ENCODE assay signal across 17 cellular contexts in the genomic region with DNA sequence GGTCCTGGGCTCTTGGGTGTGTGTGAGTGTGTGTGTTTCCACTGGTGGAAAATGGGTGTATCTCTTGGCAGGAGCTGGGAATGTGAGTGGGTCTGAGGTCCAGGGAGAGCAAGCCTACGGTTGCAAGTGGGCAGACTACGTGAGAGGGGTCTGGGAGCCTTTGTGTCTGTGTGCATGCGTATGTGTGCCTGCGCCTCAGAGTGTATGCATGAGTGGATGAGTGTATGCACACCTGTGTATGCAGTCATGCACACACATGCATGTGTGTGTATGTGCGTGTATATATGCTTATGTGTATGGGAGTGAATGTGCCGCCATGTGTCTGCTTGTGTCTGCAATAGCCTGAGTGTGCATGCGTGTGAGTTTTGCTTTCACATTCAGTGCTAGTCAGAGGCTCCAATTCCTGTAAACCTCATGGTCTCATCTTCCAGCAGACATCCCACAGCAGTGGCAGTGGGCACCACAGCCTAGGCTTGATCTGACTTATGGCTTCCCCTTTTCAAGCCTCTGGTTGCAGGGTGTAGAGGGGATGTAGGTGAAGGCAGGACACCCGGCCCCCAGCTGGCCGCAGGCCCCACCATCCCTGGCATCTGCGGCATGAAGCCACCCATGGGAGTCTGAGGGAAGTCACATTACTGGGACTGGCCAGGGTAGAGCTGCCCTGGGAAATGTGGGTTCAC. TPM values are rescaled to one million over a fixed set of nuclear protein-coding genes. Genes with fewer than 3 reads are reported as not detected.
DNase-seq lines count a peak whose midpoint lies in the region; ATAC-seq, FAIRE-seq and TF ChIP-seq lines count a peak whose summit lies in the region.
"Had no signal": no experiment of that assay in that cellular context is flagged by ENCODE, and none has a peak within 500 bp of the region (broad histone marks: within the 10 kb centered on the region; RNA-seq: fewer than 3 reads in every experiment).

No MANE protein-coding gene starts in this region.

- H3K9ac ChIP-seq in H1 (replicated peaks in 1 of 4; ENCODE audit: extremely low read depth in 1 of 4, low read depth in 3 of 4, low read length in 3 of 4): no peak overlapping the region
- H3K9ac ChIP-seq: parathyroid adenoma had no signal

- no peak for TF ChIP-seq EP300 in H1 (IDR thresholded peaks at IDR 0.05; ENCODE audit: borderline replicate concordance in 1 of 2, low read depth in 2 of 2, low read length in 2 of 2)

- DNase-seq in stimulated activated CD4-positive, alpha-beta T cell treated with anti-CD3 and anti-CD28 coated beads, Interleukin-4, amount 100 ng/mL, for 24 hours: peak; percentile 18
- DNase-seq in stimulated activated CD4-positive, alpha-beta T cell treated with anti-CD3 and anti-CD28 coated beads, Interleukin-4, amount 100 ng/mL, for 1 hour: no peak
- DNase-seq in H1 (ENCODE audit: low read depth in 1 of 2, low spot score in 2 of 2) (no peak), upper lobe of right lung (no peak), kidney tubule cell (ENCODE audit: low spot score) (no peak), hippocampal formation (lab: John Stamatoyannopoulos, UW) (no peak), adrenal gland (no peak)
- DNase-seq: lower lobe of right lung, MG63 had no signal

- no peak overlapping the region for H4K8ac ChIP-seq in H1 (ENCODE audit: extremely low read depth, insufficient read depth, low read length)

- no peaks in the 10 kb centered on the region for H3K27me3 ChIP-seq in H1 (replicated peaks in 1 of 4; ENCODE audit: control insufficient read depth in 3 of 4, extremely low read depth in 1 of 4, insufficient read depth in 3 of 4, low read length in 3 of 4)
- H3K27me3 ChIP-seq in upper lobe of right lung: no peaks in the 10 kb centered on the region
- no peaks in the 10 kb centered on the region for H3K27me3 ChIP-seq in adrenal gland
- H3K27me3 ChIP-seq: heart left ventricle, MG63, Peyer's patch had no signal

- CTCF ChIA-PET in H1 (lab: Charles Lee; ENCODE audit: partially characterized antibody): interaction anchor here (0.6 to 2.0 kb wide), 7 partner anchors 8 to 82 kb away, joined by 3 to 6 read pairs (median 3); partner anchors contain the start of gene SOCS1

- no peak overlapping the region for H2AFZ ChIP-seq in H1 (ENCODE audit: low read length)
- H2AFZ ChIP-seq: parathyroid adenoma had no signal

- H4K5ac ChIP-seq in H1 (ENCODE audit: insufficient read length, low read depth, low read length): no peak overlapping the region

- intact Hi-C loops in upper lobe of right lung (cut with DNase I) (no loop called here), adrenal gland (cut with DNase I) (no loop called here)

- peaks cover 7% of the 10 kb centered on the region; the same call in 1 of the 2 replicates for H3K23me2 ChIP-seq in H1 (ENCODE audit: low read depth, low read length)

- no peaks in the 10 kb centered on the region for H3K79me2 ChIP-seq in H1 (ENCODE audit: control insufficient read depth in 1 of 2, insufficient read depth in 2 of 2, low read length in 2 of 2)
- H3K79me2 ChIP-seq: parathyroid adenoma had no signal

- H3K18ac ChIP-seq in H1 (ENCODE audit: extremely low read depth, low read length): peak overlapping the region; percentile 72; the same call in 1 of the 2 replicates

- peak overlapping the region; percentile 20 for H3K4me3 Mint-ChIP-seq in T-helper 1 cell treated with Interleukin-12 subunit alpha and Interleukin-12 subunit beta and Interleukin-4 antibody, amounts not matched to agents 30 μg/mL and 1 μg/mL, for 36 hours

- no peak overlapping the region for H3K14ac ChIP-seq in H1 (ENCODE audit: insufficient read length)

- POLR2A ChIA-PET in H1 (lab: Charles Lee; ENCODE audit: partially characterized antibody): interaction anchor here (0.6 to 2.6 kb wide), 10 partner anchors 8 to 71 kb away, joined by 3 to 10 read pairs (median 4); partner anchors contain the start of gene SOCS1

- H3K4me2 ChIP-seq in H1 (ENCODE audit: insufficient read depth in 1 of 2, low read depth in 2 of 2, low read length in 2 of 2): no peak overlapping the region

- peak overlapping the region; percentile 62 for H2BK120ac ChIP-seq in H1 (replicated peaks; ENCODE audit: low read depth, low read length)

- peak overlapping the region; percentile 8 for H3K27ac Mint-ChIP-seq in T-helper 1 cell treated with Interleukin-12 subunit alpha and Interleukin-12 subunit beta and Interleukin-4 antibody, amounts not matched to agents 30 μg/mL and 1 μg/mL, for 36 hours

- H4K91ac ChIP-seq in H1 (replicated peaks; ENCODE audit: insufficient read length, low read length): peak overlapping the region; percentile 82

- ATAC-seq in upper lobe of right lung: peak; percentile 24
- ATAC-seq: heart left ventricle had no signal

- H3K4ac ChIP-seq in H1 (replicated peaks; ENCODE audit: insufficient read length, low read depth, low read length): peak overlapping the region; percentile 24

- TF ChIP-seq POLR2A in H1 (IDR thresholded peaks at IDR 0.05; ENCODE audit: control extremely low read depth in 1 of 2, low read depth in 2 of 2, low read length in 2 of 2) (no peak), adrenal gland (IDR thresholded peaks at IDR 0.05) (no peak)

- no peak for FAIRE-seq in H1 (lab: Jason Lieb, UNC)
- FAIRE-seq: bronchial epithelial cell, endothelial cell of umbilical vein had no signal

- H2BK15ac ChIP-seq in H1 (ENCODE audit: low read length): peak overlapping the region; percentile 50

- H3K56ac ChIP-seq in H1 (replicated peaks; ENCODE audit: insufficient read length, low read depth, low read length): no peak overlapping the region

- H4K20me1 ChIP-seq in H1 (replicated peaks in 1 of 2; ENCODE audit: control insufficient read depth in 1 of 2, insufficient read depth in 2 of 2, low read length in 2 of 2): no peaks in the 10 kb centered on the region

- no peak overlapping the region for H3K4me3 ChIP-seq in H1 (ENCODE audit: extremely low read depth in 1 of 4, insufficient read depth in 2 of 4, low read depth in 3 of 4, low read length in 4 of 4)
- H3K4me3 ChIP-seq in upper lobe of right lung: no peak overlapping the region
- H3K4me3 ChIP-seq in adrenal gland: no peak overlapping the region
- H3K4me3 ChIP-seq: heart left ventricle, lower lobe of right lung, MG63, Peyer's patch had no signal

- H3K27me3 Mint-ChIP-seq in T-helper 1 cell treated with Interleukin-12 subunit alpha and Interleukin-12 subunit beta and Interleukin-4 antibody, amounts not matched to agents 30 μg/mL and 1 μg/mL, for 36 hours (ENCODE audit: low read depth): no peaks in the 10 kb centered on the region

- peak overlapping the region; percentile 99; the same call in 1 of the 2 replicates for H2AK5ac ChIP-seq in H1 (ENCODE audit: low read depth, low read length)

- no peak overlapping the region for H3K23ac ChIP-seq in H1 (ENCODE audit: insufficient read length)

- 81% methylated on average over 10 of the region's 10 CpGs; no CpG with 5 or more reads in 1 of the 2 experiments for WGBS in H1 (ENCODE audit: extremely low coverage in 1 of 2, insufficient coverage in 1 of 2, insufficient read length in 1 of 2, insufficient replicate concordance in 2 of 2, low coverage in 1 of 2, low lambda C conversion rate in 2 of 2, missing lambda C conversion rate in 1 of 2), 2 experiments
- 77 to 88% (median 86%) methylated on average over 5 to 10 of the region's 10 CpGs for WGBS in adrenal gland, 4 donors

- H2BK5ac ChIP-seq in H1 (ENCODE audit: low read depth, low read length): peak overlapping the region; percentile 99

- TF ChIP-seq RAD21 in H1 (IDR thresholded peaks at IDR 0.05 in 1 of 2, conservative IDR thresholded peaks at IDR 0.05 in 1 of 2; ENCODE audit: low read depth in 2 of 2, low read length in 2 of 2): no peak

- no peak overlapping the region for H3K27ac ChIP-seq in H1 (ENCODE audit: low read depth, low read length)
- no peak overlapping the region for H3K27ac ChIP-seq in upper lobe of right lung
- no peak overlapping the region for H3K27ac ChIP-seq in adrenal gland
- H3K27ac ChIP-seq: lower lobe of right lung, parathyroid adenoma had no signal

- H2BK20ac ChIP-seq in H1 (ENCODE audit: low read length): peak overlapping the region; percentile 99

- peaks cover 5% of the 10 kb centered on the region for H3K9me3 Mint-ChIP-seq in T-helper 1 cell treated with Interleukin-12 subunit alpha and Interleukin-12 subunit beta and Interleukin-4 antibody, amounts not matched to agents 30 μg/mL and 1 μg/mL, for 36 hours

- TF ChIP-seq CTCF in H1 (IDR thresholded peaks at IDR 0.05; ENCODE audit: control extremely low read depth in 1 of 3, insufficient read depth in 1 of 3, low read depth in 1 of 3, low read length in 3 of 3) (no peak), upper lobe of right lung (IDR thresholded peaks at IDR 0.05) (no peak), adrenal gland (IDR thresholded peaks at IDR 0.05) (no peak)

- H3K36me3 ChIP-seq in H1 (ENCODE audit: control insufficient read depth in 2 of 4, insufficient read depth in 4 of 4, low read length in 3 of 4) (no peaks in the 10 kb centered on the region), upper lobe of right lung (no peaks in the 10 kb centered on the region), adrenal gland (replicated peaks in 1 of 2) (no peaks in the 10 kb centered on the region)
- H3K36me3 ChIP-seq: heart left ventricle, lower lobe of right lung, MG63, Peyer's patch had no signal

- H3K9me3 ChIP-seq in H1 (ENCODE audit: insufficient read depth in 2 of 2, low read depth in 1 of 2, low read length in 1 of 2) (no peaks in the 10 kb centered on the region), upper lobe of right lung (no peaks in the 10 kb centered on the region), adrenal gland (replicated peaks in 1 of 3) (no peaks in the 10 kb centered on the region)
- H3K9me3 ChIP-seq: heart left ventricle, lower lobe of right lung, MG63, Peyer's patch had no signal

- H3K36me3 Mint-ChIP-seq in T-helper 1 cell treated with Interleukin-12 subunit alpha and Interleukin-12 subunit beta and Interleukin-4 antibody, amounts not matched to agents 30 μg/mL and 1 μg/mL, for 36 hours (ENCODE audit: low read depth): peaks cover 9% of the 10 kb centered on the region

- H3K4me1 Mint-ChIP-seq in T-helper 1 cell treated with Interleukin-12 subunit alpha and Interleukin-12 subunit beta and Interleukin-4 antibody, amounts not matched to agents 30 μg/mL and 1 μg/mL, for 36 hours (ENCODE audit: low read depth): peaks cover 52% of the 10 kb centered on the region

- H2BK12ac ChIP-seq in H1 (ENCODE audit: low read depth, low read length): peak overlapping the region; percentile 96

- H3K79me1 ChIP-seq in H1 (ENCODE audit: low read depth, low read length): no peaks in the 10 kb centered on the region

- H3K4me1 ChIP-seq in H1 (replicated peaks in 1 of 4; ENCODE audit: control insufficient read depth in 3 of 4, insufficient read depth in 4 of 4, low read length in 3 of 4) (peaks cover 13 to 16% (median 13%) of the 10 kb centered on the region in 4 experiments; a peak in 6 of 7 replicates), upper lobe of right lung (peaks cover 24% of the 10 kb centered on the region), adrenal gland (replicated peaks in 1 of 2) (peaks cover 4 to 20% of the 10 kb centered on the region in 2 donors)
- H3K4me1 ChIP-seq: parathyroid adenoma had no signal

RNA-seq across cellular contexts. Expression of gene RMI2, which starts 19.7 kb away (rescaled TPM):
- 96.0 and 96.9 TPM in 2 replicates for total RNA-seq in H1 (2021; fragmentation: NEBNext Ultra II Directional; extraction: Animal tissue kit (Norgen Biotek cat#: 25700))
- polyA plus RNA-seq in H1 (2011; rRNA removed) (47.9 and 58.2 TPM in 2 replicates), adrenal gland (1 to 10 TPM in 2 of 3 donors, under 1 TPM in 1; 0.56 to 1.3 (median 1.0) TPM)
- polyA plus RNA-seq in H1 (2011; cell fraction: cytosol; rRNA removed): 78.9 TPM
- polyA plus RNA-seq in H1 (2011; cell fraction: nucleus; rRNA removed): 19.3 TPM
- 71.5 to 77.9 TPM (median 76.5 TPM) in 4 replicates for polyA plus RNA-seq in H1 (2012, experiment 1 of 2)
- polyA plus RNA-seq in H1 (2012, experiment 2 of 2): 74.2 TPM
- polyA plus RNA-seq in H1 (2013, experiment 1 of 2): 71.5 TPM
- 71.5 TPM for polyA plus RNA-seq in H1 (2013, experiment 2 of 2)
- polyA minus RNA-seq in H1 (2011; rRNA and poly(A)+ RNA removed): 29.7 and 43.5 TPM in 2 replicates
- polyA minus RNA-seq in H1 (2011; cell fraction: cytosol; rRNA and poly(A)+ RNA removed): 27.9 TPM
- 24.2 TPM for polyA minus RNA-seq in H1 (2011; cell fraction: nucleus; rRNA and poly(A)+ RNA removed)
- total RNA-seq in upper lobe of right lung (1.2 TPM), adrenal gland (1 to 10 TPM in 4 of 8 donors, under 1 TPM in 2, not detected in 2; 0.70 to 3.9 (median 1.3) TPM)

RNA-seq across cellular contexts. Expression of gene PRM1, which starts 44.4 kb away (rescaled TPM):
- total RNA-seq in H1 (2021; fragmentation: NEBNext Ultra II Directional; extraction: Animal tissue kit (Norgen Biotek cat#: 25700)): 0.82 and 0.92 TPM in 2 replicates
- polyA plus RNA-seq in H1 (2011; rRNA removed) (0.54 TPM in 1 of 2 replicates, not detected in the other), adrenal gland (not detected)
- polyA plus RNA-seq in H1 (2011; cell fraction: cytosol; rRNA removed): 0.65 TPM
- 0.47 TPM for polyA plus RNA-seq in H1 (2011; cell fraction: nucleus; rRNA removed)
- polyA plus RNA-seq in H1 (2012, experiment 1 of 2): 0.60 to 1.1 TPM in 2 of 4 replicates, not detected in the others
- polyA plus RNA-seq in H1 (2012, experiment 2 of 2): not detected
- 1.3 TPM for polyA plus RNA-seq in H1 (2013, experiment 1 of 2)
- polyA plus RNA-seq in H1 (2013, experiment 2 of 2): 0.68 TPM
- not detected in 2 replicates for polyA minus RNA-seq in H1 (2011; rRNA and poly(A)+ RNA removed)
- not detected for polyA minus RNA-seq in H1 (2011; cell fraction: cytosol; rRNA and poly(A)+ RNA removed)
- polyA minus RNA-seq in H1 (2011; cell fraction: nucleus; rRNA and poly(A)+ RNA removed): not detected
- total RNA-seq in upper lobe of right lung (not detected), adrenal gland (not detected)
- total RNA-seq: bronchial epithelial cell; endothelial cell of umbilical vein; heart left ventricle; lower lobe of right lung; Peyer's patch; subcutaneous adipose tissue; T-helper 1 cell treated with Interleukin-12 subunit alpha and Interleukin-12 subunit beta and Interleukin-4 antibody, amounts not matched to agents 30 ng/mL and 1 ng/mL, for 36 hours had no signal
- polyA plus RNA-seq: endothelial cell of umbilical vein, heart left ventricle had no signal

RNA-seq across cellular contexts. Expression of gene PRM2, which starts 49.3 kb away (rescaled TPM):
- total RNA-seq in H1 (2021; fragmentation: NEBNext Ultra II Directional; extraction: Animal tissue kit (Norgen Biotek cat#: 25700)): not detected in 2 replicates
- polyA plus RNA-seq in H1 (2011; rRNA removed): not detected in 2 replicates
- polyA plus RNA-seq in H1 (2011; cell fraction: cytosol; rRNA removed): not detected
- polyA plus RNA-seq in H1 (2011; cell fraction: nucleus; rRNA removed): not detected
- polyA plus RNA-seq in H1 (2012, experiment 1 of 2): not detected in 4 replicates
- polyA plus RNA-seq in H1 (2012, experiment 2 of 2): not detected
- polyA plus RNA-seq in H1 (2013, experiment 1 of 2): not detected
- polyA plus RNA-seq in H1 (2013, experiment 2 of 2): not detected
- not detected in 2 replicates for polyA minus RNA-seq in H1 (2011; rRNA and poly(A)+ RNA removed)
- not detected for polyA minus RNA-seq in H1 (2011; cell fraction: cytosol; rRNA and poly(A)+ RNA removed)
- polyA minus RNA-seq in H1 (2011; cell fraction: nucleus; rRNA and poly(A)+ RNA removed): not detected
- total RNA-seq in upper lobe of right lung: not detected
- not detected for total RNA-seq in adrenal gland
- polyA plus RNA-seq in adrenal gland: not detected
- total RNA-seq: bronchial epithelial cell; endothelial cell of umbilical vein; heart left ventricle; lower lobe of right lung; Peyer's patch; subcutaneous adipose tissue; T-helper 1 cell treated with Interleukin-12 subunit alpha and Interleukin-12 subunit beta and Interleukin-4 antibody, amounts not matched to agents 30 ng/mL and 1 ng/mL, for 36 hours had no signal
- polyA plus RNA-seq: endothelial cell of umbilical vein, heart left ventricle had no signal

RNA-seq across cellular contexts. Expression of gene PRM3, which starts 52.1 kb away (rescaled TPM):
- total RNA-seq in H1 (2021; fragmentation: NEBNext Ultra II Directional; extraction: Animal tissue kit (Norgen Biotek cat#: 25700)): not detected in 2 replicates
- polyA plus RNA-seq in H1 (2011; rRNA removed): not detected in 2 replicates
- not detected for polyA plus RNA-seq in H1 (2011; cell fraction: cytosol; rRNA removed)
- not detected for polyA plus RNA-seq in H1 (2011; cell fraction: nucleus; rRNA removed)
- not detected in 4 replicates for polyA plus RNA-seq in H1 (2012, experiment 1 of 2)
- not detected for polyA plus RNA-seq in H1 (2012, experiment 2 of 2)
- not detected for polyA plus RNA-seq in H1 (2013, experiment 1 of 2)
- polyA plus RNA-seq in H1 (2013, experiment 2 of 2): not detected
- not detected in 2 replicates for polyA minus RNA-seq in H1 (2011; rRNA and poly(A)+ RNA removed)
- not detected for polyA minus RNA-seq in H1 (2011; cell fraction: cytosol; rRNA and poly(A)+ RNA removed)
- polyA minus RNA-seq in H1 (2011; cell fraction: nucleus; rRNA and poly(A)+ RNA removed): not detected
- total RNA-seq in upper lobe of right lung: not detected
- total RNA-seq in adrenal gland: not detected
- polyA plus RNA-seq in adrenal gland: not detected
- total RNA-seq: bronchial epithelial cell; endothelial cell of umbilical vein; heart left ventricle; lower lobe of right lung; Peyer's patch; subcutaneous adipose tissue; T-helper 1 cell treated with Interleukin-12 subunit alpha and Interleukin-12 subunit beta and Interleukin-4 antibody, amounts not matched to agents 30 ng/mL and 1 ng/mL, for 36 hours had no signal
- polyA plus RNA-seq: endothelial cell of umbilical vein, heart left ventricle had no signal

RNA-seq across cellular contexts. Expression of gene TNP2, which starts 56.4 kb away (rescaled TPM):
- not detected in 2 replicates for total RNA-seq in H1 (2021; fragmentation: NEBNext Ultra II Directional; extraction: Animal tissue kit (Norgen Biotek cat#: 25700))
- polyA plus RNA-seq in H1 (2011; rRNA removed) (not detected in 2 replicates), adrenal gland (not detected)
- polyA plus RNA-seq in H1 (2011; cell fraction: cytosol; rRNA removed): not detected
- polyA plus RNA-seq in H1 (2011; cell fraction: nucleus; rRNA removed): not detected
- polyA plus RNA-seq in H1 (2012, experiment 1 of 2): not detected in 4 replicates
- polyA plus RNA-seq in H1 (2012, experiment 2 of 2): not detected
- polyA plus RNA-seq in H1 (2013, experiment 1 of 2): not detected
- polyA plus RNA-seq in H1 (2013, experiment 2 of 2): not detected
- not detected in 2 replicates for polyA minus RNA-seq in H1 (2011; rRNA and poly(A)+ RNA removed)
- not detected for polyA minus RNA-seq in H1 (2011; cell fraction: cytosol; rRNA and poly(A)+ RNA removed)
- polyA minus RNA-seq in H1 (2011; cell fraction: nucleus; rRNA and poly(A)+ RNA removed): not detected
- total RNA-seq in upper lobe of right lung (not detected), adrenal gland (not detected)
- total RNA-seq: bronchial epithelial cell; endothelial cell of umbilical vein; heart left ventricle; lower lobe of right lung; Peyer's patch; subcutaneous adipose tissue; T-helper 1 cell treated with Interleukin-12 subunit alpha and Interleukin-12 subunit beta and Interleukin-4 antibody, amounts not matched to agents 30 ng/mL and 1 ng/mL, for 36 hours had no signal
- polyA plus RNA-seq: endothelial cell of umbilical vein, heart left ventricle had no signal

Comparison
In these comparisons a context has a peak if more than half of its experiments do, and no peak if none do; other contexts are left out.
1. RNA of gene RMI2, which starts 19.7 kb away (total RNA-seq): 96.0 to 96.9 TPM in H1; 1.2 TPM in upper lobe of right lung (single experiment) and 0.70 to 3.9 TPM in adrenal gland; every median in the first group is over 10 times any median in the second.